Comparison of ENCODE assay signal across 20 cellular contexts in the genomic region with DNA sequence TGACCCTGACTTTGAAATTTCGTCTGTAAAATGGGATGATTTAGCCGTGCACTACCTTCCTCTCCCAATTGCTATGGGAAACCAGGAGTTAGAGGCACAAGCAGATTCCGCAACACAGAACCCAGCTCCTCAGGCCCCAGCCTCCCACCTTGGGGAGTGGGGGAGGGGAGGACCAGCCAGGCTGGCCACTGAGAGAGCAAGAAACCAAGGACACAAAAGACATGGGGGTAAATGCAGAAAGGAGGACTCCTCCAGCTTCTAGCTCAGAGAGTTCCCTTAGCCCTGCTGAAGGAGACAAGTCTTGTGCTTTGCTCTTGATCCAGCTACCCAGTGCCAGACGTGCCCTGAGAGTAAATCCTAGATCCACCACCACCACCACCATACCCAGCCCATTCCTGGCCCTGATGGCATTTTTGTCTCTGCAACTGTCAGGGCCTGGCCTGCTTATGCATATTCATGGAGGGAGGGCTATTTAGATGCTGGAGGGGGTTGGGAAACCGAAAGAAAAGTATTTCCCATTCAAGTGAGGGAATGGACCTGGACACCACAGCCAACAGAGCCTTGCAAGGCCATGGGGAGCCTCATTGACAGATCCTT. TPM values are rescaled to one million over a fixed set of nuclear protein-coding genes. Genes with fewer than 3 reads are reported as not detected.
DNase-seq lines count a peak whose midpoint lies in the region; ATAC-seq, FAIRE-seq and TF ChIP-seq lines count a peak whose summit lies in the region.
"Had no signal": no experiment of that assay in that cellular context is flagged by ENCODE, and none has a peak within 500 bp of the region (broad histone marks: within the 10 kb centered on the region; RNA-seq: fewer than 3 reads in every experiment).

No MANE protein-coding gene starts in this region.

- ATAC-seq in HG02973 (IDR thresholded peaks at IDR 0.05; ENCODE audit: unreplicated experiment): no peak
- ATAC-seq in upper lobe of right lung: no peak
- ATAC-seq: A549, HCT116, K562 had no signal

- H2BK20ac ChIP-seq in H1 (ENCODE audit: low read length): no peak overlapping the region

- DNase-seq in H1 (ENCODE audit: low read depth in 1 of 2, low spot score in 2 of 2) (no peak), mesendoderm (peak; percentile 25), Caco-2 (no peak), upper lobe of right lung (no peak)
- DNase-seq in activated CD4-positive, alpha-beta T cell treated with anti-CD3 and anti-CD28 coated beads for 48 hours: no peak
- DNase-seq: BE2C; CD4-positive, alpha-beta memory T cell; COR-L47; DND-41; GDM1; GOT3 had no signal

- FAIRE-seq in H1 (lab: Jason Lieb, UNC): no peak
- FAIRE-seq: A549, GM18507, K562 had no signal

- no peak overlapping the region for H4K91ac ChIP-seq in H1 (replicated peaks; ENCODE audit: insufficient read length, low read length)

- CTCF ChIA-PET in H1 (lab: Charles Lee; ENCODE audit: partially characterized antibody): interaction anchor here (0.8 to 6.2 kb wide), 5 partner anchors 19 to 68 kb away, joined by 3 to 36 read pairs (median 5); no protein-coding TSS in a partner anchor
- CTCF ChIA-PET in Caco-2 (lab: Charles Lee): no interaction called here

- peak overlapping the region; percentile 66 for H3K18ac ChIP-seq in H1 (ENCODE audit: extremely low read depth, low read length)
- no peak overlapping the region for H3K18ac ChIP-seq in mesendoderm (ENCODE audit: low read length)

- no peak overlapping the region for H4K8ac ChIP-seq in H1 (ENCODE audit: extremely low read depth, insufficient read depth, low read length)
- H4K8ac ChIP-seq in mesendoderm (ENCODE audit: low read depth, low read length): no peak overlapping the region

- no peaks in the 10 kb centered on the region for H3K79me2 ChIP-seq in H1 (ENCODE audit: control insufficient read depth in 1 of 2, insufficient read depth in 2 of 2, low read length in 2 of 2)
- H3K79me2 ChIP-seq in mesendoderm (ENCODE audit: control insufficient read depth, insufficient read depth, low read length): no peaks in the 10 kb centered on the region

- H4K5ac ChIP-seq in H1 (ENCODE audit: insufficient read length, low read depth, low read length) (no peak overlapping the region), mesendoderm (ENCODE audit: low read length) (no peak overlapping the region)

- peak overlapping the region; percentile 31; the same call in 1 of the 2 replicates for H3K4me3 ChIP-seq in HUES6 (ENCODE audit: low read depth, low read length)
- H3K4me3 ChIP-seq in H1 (ENCODE audit: extremely low read depth in 1 of 4, insufficient read depth in 2 of 4, low read depth in 3 of 4, low read length in 4 of 4): peak overlapping the region in 2 of 4 experiments; percentile 11 to 20; a peak in 2 of 8 replicates
- H3K4me3 ChIP-seq in mesendoderm (ENCODE audit: low read length): no peak overlapping the region
- no peak overlapping the region for H3K4me3 ChIP-seq in stomach smooth muscle (ENCODE audit: low read length in 2 of 2)
- no peak overlapping the region for H3K4me3 ChIP-seq in Caco-2 (ENCODE audit: low read depth, low read length)
- H3K4me3 ChIP-seq in upper lobe of right lung: no peak overlapping the region
- H3K4me3 ChIP-seq: A549, K562 had no signal

- H2AFZ ChIP-seq in H1 (ENCODE audit: low read length): no peak overlapping the region

- H3K27ac ChIP-seq in HUES6 (ENCODE audit: low read depth, low read length) (no peak overlapping the region), H1 (ENCODE audit: low read depth, low read length) (no peak overlapping the region), mesendoderm (ENCODE audit: low read depth, low read length) (no peak overlapping the region), stomach smooth muscle (ENCODE audit: low read length) (peak overlapping the region; percentile 18), upper lobe of right lung (no peak overlapping the region)
- H3K27ac ChIP-seq: A549, C4-2B, HL-60 had no signal

- H3K9ac ChIP-seq in HUES6 (ENCODE audit: low read length): no peak overlapping the region
- no peak overlapping the region for H3K9ac ChIP-seq in H1 (replicated peaks in 1 of 4; ENCODE audit: extremely low read depth in 1 of 4, low read depth in 3 of 4, low read length in 3 of 4)
- H3K9ac ChIP-seq in mesendoderm (ENCODE audit: low read length): no peak overlapping the region
- H3K9ac ChIP-seq in stomach smooth muscle (ENCODE audit: low read length in 2 of 2): no peak overlapping the region

- no peak overlapping the region for H3K56ac ChIP-seq in H1 (replicated peaks; ENCODE audit: insufficient read length, low read depth, low read length)
- no peak overlapping the region for H3K56ac ChIP-seq in mesendoderm (ENCODE audit: low read length)

- POLR2A ChIA-PET in H1 (lab: Charles Lee; ENCODE audit: partially characterized antibody): interaction anchor here (1.4 to 1.5 kb wide), 3 partner anchors 9 to 18 kb away, joined by 3 read pairs; no protein-coding TSS in a partner anchor
- POLR2A ChIA-PET in Caco-2 (lab: Charles Lee): no interaction called here

- H3K4me3 Mint-ChIP-seq in Caco-2 (ENCODE audit: unreplicated experiment): no peak overlapping the region
- H3K4me3 Mint-ChIP-seq: CD4-positive, alpha-beta memory T cell had no signal

- H3K23ac ChIP-seq in H1 (ENCODE audit: insufficient read length) (no peak overlapping the region), mesendoderm (ENCODE audit: low read length) (no peak overlapping the region)

- H3K9me3 ChIP-seq in HUES6 (ENCODE audit: control insufficient read depth, insufficient read depth, low read depth, low read length) (no peaks in the 10 kb centered on the region), H1 (ENCODE audit: insufficient read depth in 2 of 2, low read depth in 1 of 2, low read length in 1 of 2) (no peaks in the 10 kb centered on the region), stomach smooth muscle (ENCODE audit: control insufficient read depth in 2 of 2, low read length in 2 of 2) (no peaks in the 10 kb centered on the region), Caco-2 (no peaks in the 10 kb centered on the region), upper lobe of right lung (no peaks in the 10 kb centered on the region)
- H3K9me3 ChIP-seq: A549, BE2C had no signal

- no peak overlapping the region for H2BK120ac ChIP-seq in H1 (replicated peaks; ENCODE audit: low read depth, low read length)
- H2BK120ac ChIP-seq in mesendoderm (ENCODE audit: low read depth, low read length): no peak overlapping the region

- H2BK15ac ChIP-seq in H1 (ENCODE audit: low read length): no peak overlapping the region
- no peak overlapping the region for H2BK15ac ChIP-seq in mesendoderm (replicated peaks; ENCODE audit: low read depth)

- no peak for TF ChIP-seq RAD21 in H1 (IDR thresholded peaks at IDR 0.05 in 1 of 2, conservative IDR thresholded peaks at IDR 0.05 in 1 of 2; ENCODE audit: low read depth in 2 of 2, low read length in 2 of 2)

- no peaks in the 10 kb centered on the region for H3K23me2 ChIP-seq in H1 (ENCODE audit: low read depth, low read length)

- H2BK12ac ChIP-seq in H1 (ENCODE audit: low read depth, low read length): no peak overlapping the region

- no peak overlapping the region for H3K27ac Mint-ChIP-seq in Caco-2 (ENCODE audit: unreplicated experiment)

- TF ChIP-seq CTCF in H1 (IDR thresholded peaks at IDR 0.05; ENCODE audit: control extremely low read depth in 1 of 3, insufficient read depth in 1 of 3, low read depth in 1 of 3, low read length in 3 of 3): no peak
- no peak for TF ChIP-seq CTCF in Caco-2 (IDR thresholded peaks at IDR 0.05; ENCODE audit: insufficient read depth in 1 of 2, low read depth in 1 of 2, low read length in 1 of 2, severe bottlenecking in 1 of 2, unreplicated experiment in 1 of 2)
- no peak for TF ChIP-seq CTCF in upper lobe of right lung (IDR thresholded peaks at IDR 0.05)

- H2BK5ac ChIP-seq in H1 (ENCODE audit: low read depth, low read length): 0 out of 2 replicates have a peak overlapping the region, but pooled peaks have one; percentile 9
- no peak overlapping the region for H2BK5ac ChIP-seq in mesendoderm (ENCODE audit: low read length)

- H3K36me3 ChIP-seq in HUES6 (ENCODE audit: control insufficient read depth, insufficient read depth, low read length) (no peaks in the 10 kb centered on the region), H1 (ENCODE audit: control insufficient read depth in 2 of 4, insufficient read depth in 4 of 4, low read length in 3 of 4) (no peaks in the 10 kb centered on the region), mesendoderm (ENCODE audit: control insufficient read depth, insufficient read depth, low read length) (no peaks in the 10 kb centered on the region), stomach smooth muscle (ENCODE audit: control insufficient read depth in 2 of 2, insufficient read depth in 2 of 2, low read length in 2 of 2) (peaks cover 7 to 17% of the 10 kb centered on the region in 2 donors), Caco-2 (ENCODE audit: control insufficient read depth, insufficient read depth, low read length) (no peaks in the 10 kb centered on the region), upper lobe of right lung (no peaks in the 10 kb centered on the region)
- H3K36me3 ChIP-seq: BE2C had no signal

- no peak for TF ChIP-seq POLR2A in H1 (IDR thresholded peaks at IDR 0.05; ENCODE audit: control extremely low read depth in 1 of 2, low read depth in 2 of 2, low read length in 2 of 2)

- TF ChIP-seq EP300 in H1 (IDR thresholded peaks at IDR 0.05; ENCODE audit: borderline replicate concordance in 1 of 2, low read depth in 2 of 2, low read length in 2 of 2): no peak

- no peaks in the 10 kb centered on the region for H3K4me1 Mint-ChIP-seq in Caco-2 (ENCODE audit: low read depth, unreplicated experiment)
- H3K4me1 Mint-ChIP-seq: CD4-positive, alpha-beta memory T cell had no signal

- no peaks in the 10 kb centered on the region for H3K27me3 Mint-ChIP-seq in Caco-2 (ENCODE audit: insufficient read depth, unreplicated experiment)

- H3K4me1 ChIP-seq in HUES6 (ENCODE audit: control insufficient read depth, insufficient read depth, low read length) (peaks cover 11% of the 10 kb centered on the region), H1 (replicated peaks in 1 of 4; ENCODE audit: control insufficient read depth in 3 of 4, insufficient read depth in 4 of 4, low read length in 3 of 4) (peaks cover 0 to 10% (median 3%) of the 10 kb centered on the region in 4 experiments; a peak in 6 of 7 replicates), mesendoderm (ENCODE audit: control insufficient read depth, low read depth, low read length) (no peaks in the 10 kb centered on the region), stomach smooth muscle (ENCODE audit: control insufficient read depth, insufficient read depth, low read length) (peaks cover 35% of the 10 kb centered on the region), Caco-2 (no peaks in the 10 kb centered on the region), upper lobe of right lung (no peaks in the 10 kb centered on the region)
- H3K4me1 ChIP-seq: A549, BE2C had no signal

- no peaks in the 10 kb centered on the region for H3K9me3 Mint-ChIP-seq in Caco-2 (ENCODE audit: unreplicated experiment)
- H3K9me3 Mint-ChIP-seq: CD4-positive, alpha-beta memory T cell had no signal

- no peaks in the 10 kb centered on the region for H3K27me3 ChIP-seq in HUES6 (ENCODE audit: control insufficient read depth, insufficient read depth, low read length)
- H3K27me3 ChIP-seq in H1 (replicated peaks in 1 of 4; ENCODE audit: control insufficient read depth in 3 of 4, extremely low read depth in 1 of 4, insufficient read depth in 3 of 4, low read length in 3 of 4): no peaks in the 10 kb centered on the region
- no peaks in the 10 kb centered on the region for H3K27me3 ChIP-seq in mesendoderm (ENCODE audit: insufficient read depth, low read length, poor library complexity)
- no peaks in the 10 kb centered on the region for H3K27me3 ChIP-seq in stomach smooth muscle (ENCODE audit: control insufficient read depth in 1 of 2, insufficient read depth in 2 of 2, low read length in 2 of 2)
- H3K27me3 ChIP-seq in Caco-2 (replicated peaks; ENCODE audit: control insufficient read depth, insufficient read depth, low read length): no peaks in the 10 kb centered on the region
- no peaks in the 10 kb centered on the region for H3K27me3 ChIP-seq in upper lobe of right lung
- H3K27me3 ChIP-seq: BE2C had no signal

- H3K79me1 ChIP-seq in H1 (ENCODE audit: low read depth, low read length): no peaks in the 10 kb centered on the region
- no peaks in the 10 kb centered on the region for H3K79me1 ChIP-seq in mesendoderm (ENCODE audit: low read length)

- H3K36me3 Mint-ChIP-seq in Caco-2 (ENCODE audit: insufficient read depth, unreplicated experiment): no peaks in the 10 kb centered on the region
- H3K36me3 Mint-ChIP-seq: CD4-positive, alpha-beta memory T cell had no signal

- no peaks in the 10 kb centered on the region for H4K20me1 ChIP-seq in H1 (replicated peaks in 1 of 2; ENCODE audit: control insufficient read depth in 1 of 2, insufficient read depth in 2 of 2, low read length in 2 of 2)

- H3K4me2 ChIP-seq in H1 (ENCODE audit: insufficient read depth in 1 of 2, low read depth in 2 of 2, low read length in 2 of 2): peak overlapping the region; percentile 40 to 57; a peak in 2 of 4 replicates
- H3K4me2 ChIP-seq in mesendoderm (ENCODE audit: low read length): no peak overlapping the region
- H3K4me2 ChIP-seq: A549 had no signal

- no peak overlapping the region for H3K14ac ChIP-seq in H1 (ENCODE audit: insufficient read length)

- intact Hi-C loops in Caco-2 (cut with micrococcal nuclease; ENCODE audit: unreplicated experiment): no loop called here
- intact Hi-C loops in upper lobe of right lung (cut with DNase I): no loop called here

- H2AK5ac ChIP-seq in H1 (ENCODE audit: low read depth, low read length): peak overlapping the region; percentile 39; the same call in 1 of the 2 replicates
- no peak overlapping the region for H2AK5ac ChIP-seq in mesendoderm (ENCODE audit: low read length)

- WGBS in H1 (ENCODE audit: extremely low coverage in 1 of 2, insufficient coverage in 1 of 2, insufficient read length in 1 of 2, insufficient replicate concordance in 2 of 2, low coverage in 1 of 2, low lambda C conversion rate in 2 of 2, missing lambda C conversion rate in 1 of 2), 2 experiments: 82% methylated on average over 5 of the region's 5 CpGs; no CpG with 5 or more reads in 1 of the 2 experiments
- WGBS in mesendoderm (ENCODE audit: extremely low coverage, insufficient coverage, low lambda C conversion rate): no CpG with 5 or more reads among the region's 5 CpGs

- no peak overlapping the region for H3K4ac ChIP-seq in H1 (replicated peaks; ENCODE audit: insufficient read length, low read depth, low read length)
- no peak overlapping the region for H3K4ac ChIP-seq in mesendoderm (ENCODE audit: low read depth, low read length)

- no TSS peak for BruUV-seq in Caco-2 (replicated peaks; lab: Mats Ljungman, UMichigan)

RNA-seq across cellular contexts. Expression of gene PITPNM3, which starts 25.9 kb away (rescaled TPM):
- total RNA-seq in H1 (2021; fragmentation: NEBNext Ultra II Directional; extraction: Animal tissue kit (Norgen Biotek cat#: 25700)): 1.7 and 2.1 TPM in 2 replicates
- polyA plus RNA-seq in H1 (2011; rRNA removed): 3.1 and 4.8 TPM in 2 replicates
- 3.3 TPM for polyA plus RNA-seq in H1 (2011; cell fraction: cytosol; rRNA removed)
- 7.3 TPM for polyA plus RNA-seq in H1 (2011; cell fraction: nucleus; rRNA removed)
- 1.8 to 2.8 TPM (median 2.2 TPM) in 4 replicates for polyA plus RNA-seq in H1 (2012, experiment 1 of 2)
- polyA plus RNA-seq in H1 (2012, experiment 2 of 2): 1.2 TPM
- polyA plus RNA-seq in H1 (2013, experiment 1 of 2): 1.1 TPM
- polyA plus RNA-seq in H1 (2013, experiment 2 of 2): 0.98 TPM
- 3.1 and 3.5 TPM in 2 replicates for polyA minus RNA-seq in H1 (2011; rRNA and poly(A)+ RNA removed)
- 3.4 TPM for polyA minus RNA-seq in H1 (2011; cell fraction: cytosol; rRNA and poly(A)+ RNA removed)
- polyA minus RNA-seq in H1 (2011; cell fraction: nucleus; rRNA and poly(A)+ RNA removed): 3.5 TPM
- polyA plus RNA-seq in mesendoderm (2013, experiment 1 of 2): 0.42 TPM
- polyA plus RNA-seq in mesendoderm (2013, experiment 2 of 2): 0.31 TPM
- total RNA-seq in Caco-2 (2022) (0.32 and 0.50 TPM in 2 replicates), upper lobe of right lung (15.6 TPM)
